9 cellular contexts compared by ENCODE assay signal in genomic region chr1:21939650-21940374, GRCh38. TPM values are rescaled to one million over a fixed set of nuclear protein-coding genes. Genes with fewer than 3 reads are reported as not detected.
DNase-seq lines count a peak whose midpoint lies in the region; ATAC-seq and TF ChIP-seq lines count a peak whose summit lies in the region.
"Had no signal": no experiment of that assay in that cellular context is flagged by ENCODE, and none has a peak within 500 bp of the region (broad histone marks: within the 10 kb centered on the region; RNA-seq: fewer than 3 reads in every experiment).

No MANE protein-coding gene starts in this region.

- no peaks in the 10 kb centered on the region for H3K27me3 ChIP-seq in ACC112 (ENCODE audit: insufficient read depth, low read length)
- H3K27me3 ChIP-seq in adrenal gland: no peaks in the 10 kb centered on the region
- H3K27me3 ChIP-seq in effector memory CD4-positive, alpha-beta T cell (replicated peaks; ENCODE audit: control insufficient read depth, insufficient read depth, low read length, poor library complexity, severe bottlenecking): no peaks in the 10 kb centered on the region

- 32 to 41% (median 35%) methylated on average over 9 of the region's 9 CpGs for WGBS in adrenal gland, 4 donors

- no peaks in the 10 kb centered on the region for H3K9me3 ChIP-seq in adrenal gland (replicated peaks in 1 of 3)
- H3K9me3 ChIP-seq in effector memory CD4-positive, alpha-beta T cell (ENCODE audit: control insufficient read depth, low read length): no peaks in the 10 kb centered on the region

- TF ChIP-seq POLR2A in adrenal gland (IDR thresholded peaks at IDR 0.05): peak in 1 of 2 donors; percentile 32

- no peak overlapping the region for H3K4me3 ChIP-seq in ACC112 (ENCODE audit: low read depth, low read length)
- H3K4me3 ChIP-seq in adrenal gland: no peak overlapping the region
- H3K4me3 ChIP-seq in skeletal muscle cell (ENCODE audit: low read depth, low read length): no peak overlapping the region
- H3K4me3 ChIP-seq in effector memory CD4-positive, alpha-beta T cell (ENCODE audit: insufficient read depth, low read depth, low read length, poor library complexity, severe bottlenecking): no peak overlapping the region

- H3K27ac ChIP-seq in ACC112 (ENCODE audit: low read depth, low read length) (peak overlapping the region; percentile 74), adrenal gland (peak overlapping the region in 4 of 5 donors; percentile 45 to 89 (median 74))
- H3K27ac ChIP-seq in effector memory CD4-positive, alpha-beta T cell (ENCODE audit: insufficient read depth, low read length, poor library complexity, severe bottlenecking): no peak overlapping the region

- H3K36me3 ChIP-seq in ACC112 (ENCODE audit: insufficient read depth, low read length): no peaks in the 10 kb centered on the region
- no peaks in the 10 kb centered on the region for H3K36me3 ChIP-seq in adrenal gland (replicated peaks in 1 of 2)
- no peaks in the 10 kb centered on the region for H3K36me3 ChIP-seq in effector memory CD4-positive, alpha-beta T cell (ENCODE audit: control insufficient read depth, insufficient read depth, low read length)

- H3K4me1 ChIP-seq in ACC112 (ENCODE audit: control insufficient read depth, insufficient read depth, low read length, unreplicated experiment) (peaks cover 33% of the 10 kb centered on the region), adrenal gland (replicated peaks in 1 of 2) (peaks cover 34 to 44% of the 10 kb centered on the region in 2 donors)
- no peaks in the 10 kb centered on the region for H3K4me1 ChIP-seq in effector memory CD4-positive, alpha-beta T cell (ENCODE audit: control insufficient read depth, insufficient read depth, low read length, poor library complexity, severe bottlenecking)

- H2AFZ ChIP-seq in ACC112 (ENCODE audit: low read length, unreplicated experiment): peak overlapping the region; percentile 52

- peak in 5 of 6 experiments; percentile 49 to 71 (median 64) for TF ChIP-seq CTCF in adrenal gland (IDR thresholded peaks at IDR 0.05)

- ATAC-seq in left ventricle myocardium superior (peak; percentile 30), GM19328 (IDR thresholded peaks at IDR 0.05; ENCODE audit: unreplicated experiment) (no peak)

- intact Hi-C loops in adrenal gland (cut with DNase I): no loop called here
- intact Hi-C loops in left ventricle myocardium superior (cut with micrococcal nuclease): no loop called here

- H3K79me2 ChIP-seq in ACC112 (ENCODE audit: control insufficient read depth, insufficient read depth, low read length, unreplicated experiment): peaks cover 20% of the 10 kb centered on the region

- DNase-seq in HT1080 (ENCODE audit: low read depth): peak; percentile 85
- DNase-seq in adrenal gland: peak; percentile 90 to 96 (median 94)
- DNase-seq in left ventricle myocardium superior: peak; percentile 93
- DNase-seq in skeletal muscle cell (ENCODE audit: low read depth): peak; percentile 94
- DNase-seq in effector memory CD4-positive, alpha-beta T cell: no peak
- no peak for DNase-seq in cerebellar nuclear complex (lab: John Stamatoyannopoulos, UW)
- DNase-seq: activated naive CD8-positive, alpha-beta T cell treated with anti-CD3 and anti-CD28 coated beads, Interleukin-2, amount 10 ng/mL, durations not matched to agents 7 days and 5 days had no signal

RNA-seq across cellular contexts. Expression of gene HSPG2, which starts 2.7 kb away (rescaled TPM):
- 2.5 and 3.4 TPM in 2 replicates for total RNA-seq in HT1080 (2014; rRNA removed; shearing (Covaris generic))
- polyA plus RNA-seq in HT1080 (2015; cell fraction: cytosol; rRNA removed): 3.5 and 4.8 TPM in 2 replicates
- 67.2 and 70.1 TPM in 2 replicates for polyA plus RNA-seq in HT1080 (2015; cell fraction: nucleus; rRNA removed)
- total RNA-seq in adrenal gland (100 to 1,000 TPM; 232 to 558 (median 316) TPM), left ventricle myocardium superior (269 TPM)
- 100 to 1,000 TPM in 2 of 3 donors, 10 to 100 TPM in 1; 38.7 to 394 (median 156) TPM for polyA plus RNA-seq in adrenal gland

RNA-seq across cellular contexts. Expression of gene CELA3B, which starts 37.0 kb away (rescaled TPM):
- not detected in 2 replicates for total RNA-seq in HT1080 (2014; rRNA removed; shearing (Covaris generic))
- polyA plus RNA-seq in HT1080 (2015; cell fraction: cytosol; rRNA removed): not detected in 2 replicates
- not detected in 2 replicates for polyA plus RNA-seq in HT1080 (2015; cell fraction: nucleus; rRNA removed)
- 1 to 10 TPM in 2 of 8 donors, under 1 TPM in 1, not detected in 5; 0.84 to 7.0 (median 6.7) TPM for total RNA-seq in adrenal gland
- polyA plus RNA-seq in adrenal gland: under 1 TPM in 2 of 3 donors, not detected in 1; 0.80 to 0.84 TPM
- not detected for total RNA-seq in left ventricle myocardium superior
- total RNA-seq: activated naive CD8-positive, alpha-beta T cell treated with anti-CD3 and anti-CD28 coated beads, Interleukin-2, amount 10 ng/mL, durations not matched to agents 7 days and 5 days had no signal

Comparison
In these comparisons a context has a peak if more than half of its experiments do, and no peak if none do; other contexts are left out.
1. DNase-seq: peak in HT1080 (single experiment), adrenal gland (7 of 7), left ventricle myocardium superior (single experiment) and skeletal muscle cell (single experiment); none in effector memory CD4-positive, alpha-beta T cell (0 of 3) and cerebellar nuclear complex (0 of 2).
2. RNA of gene HSPG2, which starts 2.7 kb away (total RNA-seq): 232 to 558 TPM in adrenal gland and 269 TPM in left ventricle myocardium superior (single experiment); 2.5 to 3.4 TPM in HT1080; every median in the first group is over 10 times any median in the second.